ENCODE assay signal across 21 cellular contexts in genomic region chr6:1652842-1653241, GRCh38. TPM values are rescaled to one million over a fixed set of nuclear protein-coding genes. Genes with fewer than 3 reads are reported as not detected.
DNase-seq lines count a peak whose midpoint lies in the region; ATAC-seq and TF ChIP-seq lines count a peak whose summit lies in the region.
"Had no signal": no experiment of that assay in that cellular context is flagged by ENCODE, and none has a peak within 500 bp of the region (broad histone marks: within the 10 kb centered on the region; RNA-seq: fewer than 3 reads in every experiment).

No MANE protein-coding gene starts in this region.

- no peak for TF ChIP-seq RAD21 in IMR-90 (IDR thresholded peaks at IDR 0.05; ENCODE audit: low read length)

- H2AK5ac ChIP-seq in H9 (ENCODE audit: insufficient read length, low read length), result no peak overlapping the region
- H2AK5ac ChIP-seq in IMR-90 (ENCODE audit: low read depth, low read length), result peak overlapping the region; percentile 72; the same call in 1 of the 2 replicates
- no peak overlapping the region for H2AK5ac ChIP-seq in neuronal stem cell (ENCODE audit: low read depth, low read length)

- H4K20me1 ChIP-seq in H9 (ENCODE audit: control insufficient read depth, insufficient read depth, insufficient read length) (no peaks in the 10 kb centered on the region), IMR-90 (ENCODE audit: insufficient read depth, low read length) (no peaks in the 10 kb centered on the region)
- H4K20me1 ChIP-seq: BLaER1 had no signal

- H3K9ac ChIP-seq in H9 (ENCODE audit: extremely low read depth, insufficient read length, low read length), result no peak overlapping the region
- no peak overlapping the region for H3K9ac ChIP-seq in IMR-90 (ENCODE audit: low read depth, low read length)
- no peak overlapping the region for H3K9ac ChIP-seq in neuronal stem cell (ENCODE audit: low read depth, low read length, poor library complexity)
- H3K9ac ChIP-seq: BLaER1 had no signal

- no peak overlapping the region for H3K56ac ChIP-seq in H9 (ENCODE audit: insufficient read length, low read depth, low read length)
- H3K56ac ChIP-seq in IMR-90 (ENCODE audit: extremely low read depth, insufficient read depth, low read length), result no peak overlapping the region

- H3K4me3 ChIP-seq in IMR-90 (ENCODE audit: insufficient read depth, low read depth, low read length) (no peak overlapping the region), neuronal stem cell (ENCODE audit: low read length in 2 of 2) (peak overlapping the region in 1 of 2 donors; percentile 52)
- H3K4me3 ChIP-seq: BLaER1 had no signal

- in situ Hi-C loops in IMR-90 (cut with MboI; ENCODE audit: low sequenced_read_pairs), result no loop called here

- no peaks in the 10 kb centered on the region for H3K27me3 Mint-ChIP-seq in activated CD4-positive, alpha-beta T cell treated with anti-CD3 and anti-CD28 coated beads for 36 hours
- H3K27me3 Mint-ChIP-seq in H9 (ENCODE audit: low read depth), result no peaks in the 10 kb centered on the region
- H3K27me3 Mint-ChIP-seq: CD4-positive, CD25-positive, alpha-beta regulatory T cell; CD8-positive, alpha-beta memory T cell had no signal

- H2BK12ac ChIP-seq in H9 (ENCODE audit: insufficient read length, low read depth, low read length), result no peak overlapping the region
- peak overlapping the region; percentile 46 for H2BK12ac ChIP-seq in neuronal stem cell (ENCODE audit: low read length)

- H2BK20ac ChIP-seq in H9 (ENCODE audit: low read depth, low read length, poor library complexity, severe bottlenecking) (no peak overlapping the region), IMR-90 (ENCODE audit: low read depth, low read length) (no peak overlapping the region)

- no peaks in the 10 kb centered on the region for H3K36me3 ChIP-seq in IMR-90 (ENCODE audit: control insufficient read depth, insufficient read depth, low read length)
- H3K36me3 ChIP-seq in neuronal stem cell (replicated peaks in 1 of 2; ENCODE audit: control insufficient read depth in 2 of 2, insufficient read depth in 2 of 2, low read length in 2 of 2), result no peaks in the 10 kb centered on the region
- H3K36me3 ChIP-seq: BE2C, BLaER1 had no signal

- H3K9me3 Mint-ChIP-seq in activated CD4-positive, alpha-beta T cell treated with anti-CD3 and anti-CD28 coated beads for 36 hours (ENCODE audit: low read depth), result no peaks in the 10 kb centered on the region
- no peaks in the 10 kb centered on the region; a peak in 1 of 5 replicates for H3K9me3 Mint-ChIP-seq in H9
- H3K9me3 Mint-ChIP-seq: CD4-positive, alpha-beta memory T cell; CD4-positive, CD25-positive, alpha-beta regulatory T cell; CD8-positive, alpha-beta memory T cell had no signal

- POLR2A ChIA-PET in activated CD4-positive, alpha-beta T cell treated with anti-CD3 and anti-CD28 coated beads for 36 hours (lab: Charles Lee), result no interaction called here
- POLR2A ChIA-PET in IMR-90 (lab: Charles Lee; ENCODE audit: unreplicated experiment), result no interaction called here

- 0 out of 2 replicates have a peak, but pooled peaks cover 4% of the 10 kb centered on the region for H3K9me1 ChIP-seq in IMR-90 (ENCODE audit: insufficient read depth, low read length)

- no peak overlapping the region for H2BK15ac ChIP-seq in H9 (ENCODE audit: low read depth, low read length)
- H2BK15ac ChIP-seq in IMR-90 (ENCODE audit: low read depth, low read length), result no peak overlapping the region
- no peak overlapping the region for H2BK15ac ChIP-seq in neuronal stem cell (ENCODE audit: low read length)

- H3K4me1 ChIP-seq in H9 (ENCODE audit: insufficient read depth, low read length), result no peaks in the 10 kb centered on the region
- no peaks in the 10 kb centered on the region for H3K4me1 ChIP-seq in IMR-90 (ENCODE audit: control insufficient read depth, insufficient read depth, low read length)
- H3K4me1 ChIP-seq in neuronal stem cell (ENCODE audit: control insufficient read depth in 2 of 2, insufficient read depth in 1 of 2, low read depth in 1 of 2, low read length in 2 of 2), result peaks cover 6 to 8% of the 10 kb centered on the region in 2 donors

- H3K27me3 ChIP-seq in H9 (ENCODE audit: insufficient read depth, low read length) (0 out of 2 replicates have a peak, but pooled peaks cover 1% of the 10 kb centered on the region), IMR-90 (ENCODE audit: control insufficient read depth, insufficient read depth, low read length) (no peaks in the 10 kb centered on the region), neuronal stem cell (ENCODE audit: control insufficient read depth in 3 of 3, insufficient read depth in 3 of 3, low read depth in 1 of 3, low read length in 3 of 3) (no peaks in the 10 kb centered on the region)
- H3K27me3 ChIP-seq: BE2C, BLaER1 had no signal

- no peak overlapping the region for H2BK5ac ChIP-seq in H9 (ENCODE audit: insufficient read length, low read length)
- no peak overlapping the region for H2BK5ac ChIP-seq in IMR-90 (ENCODE audit: low read depth, low read length, poor library complexity, severe bottlenecking)
- H2BK5ac ChIP-seq in neuronal stem cell (ENCODE audit: low read length), result no peak overlapping the region

- H2AFZ ChIP-seq in H9 (ENCODE audit: low read length) (no peak overlapping the region), IMR-90 (replicated peaks; ENCODE audit: low read length, poor library complexity) (no peak overlapping the region), neuronal stem cell (ENCODE audit: low read length) (no peak overlapping the region)

- TF ChIP-seq CTCF in H9 (conservative IDR thresholded peaks at IDR 0.05), result no peak
- no peak for TF ChIP-seq CTCF in IMR-90 (conservative IDR thresholded peaks at IDR 0.05; ENCODE audit: low read depth, low read length)

- H3K18ac ChIP-seq in H9 (ENCODE audit: insufficient read length, low read depth, low read length), result no peak overlapping the region
- H3K18ac ChIP-seq in IMR-90 (ENCODE audit: low read depth, low read length), result no peak overlapping the region
- peak overlapping the region; percentile 75 for H3K18ac ChIP-seq in neuronal stem cell (ENCODE audit: low read length)

- H4K91ac ChIP-seq in H9 (ENCODE audit: insufficient read length, low read depth, low read length) (no peak overlapping the region), IMR-90 (ENCODE audit: insufficient read depth, low read depth, low read length) (no peak overlapping the region), neuronal stem cell (ENCODE audit: low read depth, low read length, poor library complexity) (peak overlapping the region; percentile 89)

- H3K4me1 Mint-ChIP-seq in activated CD4-positive, alpha-beta T cell treated with anti-CD3 and anti-CD28 coated beads for 36 hours, result no peaks in the 10 kb centered on the region
- H3K4me1 Mint-ChIP-seq in H9, result no peaks in the 10 kb centered on the region
- H3K4me1 Mint-ChIP-seq: CD4-positive, alpha-beta memory T cell; CD4-positive, CD25-positive, alpha-beta regulatory T cell; CD8-positive, alpha-beta memory T cell had no signal

- no peak overlapping the region for H4K5ac ChIP-seq in H9 (ENCODE audit: insufficient read length, low read depth, low read length)
- H4K5ac ChIP-seq in IMR-90 (ENCODE audit: low read depth, low read length), result no peak overlapping the region

- H2AK9ac ChIP-seq in IMR-90 (replicated peaks; ENCODE audit: low read depth, low read length, poor library complexity), result no peak overlapping the region

- no CpG with 5 or more reads among the region's 10 CpGs for WGBS in H9 (ENCODE audit: extremely low coverage, insufficient read length, low lambda C conversion rate)
- 72% methylated on average over 2 of the region's 10 CpGs; no CpG with 5 or more reads in 1 of the 2 experiments for WGBS in IMR-90 (ENCODE audit: extremely low coverage in 2 of 2, insufficient read length in 1 of 2), 2 experiments
- no CpG with 5 or more reads among the region's 10 CpGs for WGBS in neuronal stem cell (ENCODE audit: extremely low coverage in 2 of 2, insufficient read length in 2 of 2, insufficient replicate concordance in 1 of 2), 2 donors

- H3K4me2 ChIP-seq in H9 (ENCODE audit: insufficient read depth, insufficient read length, low read length), result no peak overlapping the region
- H3K4me2 ChIP-seq in IMR-90 (ENCODE audit: low read depth, low read length), result no peak overlapping the region
- H3K4me2 ChIP-seq in neuronal stem cell (ENCODE audit: insufficient read depth, low read length, poor library complexity, severe bottlenecking), result no peak overlapping the region
- H3K4me2 ChIP-seq: BLaER1 had no signal

- H2BK120ac ChIP-seq in H9 (ENCODE audit: low read depth, low read length, poor library complexity, severe bottlenecking) (no peak overlapping the region), IMR-90 (ENCODE audit: low read depth, low read length) (no peak overlapping the region), neuronal stem cell (ENCODE audit: low read depth, low read length) (no peak overlapping the region)

- peak overlapping the region; percentile 64; the same call in 1 of the 2 replicates for H3K14ac ChIP-seq in H9 (ENCODE audit: insufficient read depth, low read length)
- H3K14ac ChIP-seq in IMR-90 (replicated peaks; ENCODE audit: low read depth, low read length), result no peak overlapping the region
- peak overlapping the region; percentile 60 for H3K14ac ChIP-seq in neuronal stem cell (ENCODE audit: low read length)

- CTCF ChIA-PET in activated CD4-positive, alpha-beta T cell treated with anti-CD3 and anti-CD28 coated beads for 36 hours (lab: Charles Lee), result no interaction called here
- CTCF ChIA-PET in IMR-90 (lab: Yijun Ruan, JAX), result no interaction called here

- H3K79me1 ChIP-seq in H9 (ENCODE audit: insufficient read depth, low read depth, low read length, poor library complexity, severe bottlenecking) (no peaks in the 10 kb centered on the region), IMR-90 (ENCODE audit: low read depth in 1 of 2, low read length in 2 of 2) (no peaks in the 10 kb centered on the region), neuronal stem cell (ENCODE audit: low read depth, low read length) (no peaks in the 10 kb centered on the region)

- no peak overlapping the region for H3K23ac ChIP-seq in H9 (ENCODE audit: insufficient read length, low read depth, low read length)
- no peak overlapping the region for H3K23ac ChIP-seq in IMR-90 (ENCODE audit: low read depth, low read length)
- H3K23ac ChIP-seq in neuronal stem cell (ENCODE audit: low read depth, low read length, poor library complexity), result peak overlapping the region; percentile 83

- H4K8ac ChIP-seq in H9 (replicated peaks; ENCODE audit: insufficient read length, low read depth, low read length) (no peak overlapping the region), IMR-90 (ENCODE audit: low read depth in 2 of 2, low read length in 2 of 2) (no peak overlapping the region), neuronal stem cell (ENCODE audit: low read depth, low read length) (no peak overlapping the region)

- no peaks in the 10 kb centered on the region for H3K23me2 ChIP-seq in H9 (ENCODE audit: insufficient read length, low read depth, low read length, poor library complexity, severe bottlenecking)

- H3K4me3 Mint-ChIP-seq in activated CD4-positive, alpha-beta T cell treated with anti-CD3 and anti-CD28 coated beads for 36 hours, result no peak overlapping the region
- no peak overlapping the region; a peak in 1 of 5 replicates for H3K4me3 Mint-ChIP-seq in H9
- H3K4me3 Mint-ChIP-seq: CD14-positive monocyte; CD4-positive, alpha-beta memory T cell; CD8-positive, alpha-beta memory T cell had no signal

- H3T11ph ChIP-seq in H9 (ENCODE audit: low read length), result no peak overlapping the region

- dilution Hi-C loops in IMR-90 (cut with HindIII; ENCODE audit: low sequenced_read_pairs, unreplicated experiment), result no loop called here

- DNase-seq in activated CD4-positive, alpha-beta T cell treated with anti-CD3 and anti-CD28 coated beads for 36 hours, result peak; percentile 6
- no peak for DNase-seq in activated CD4-positive, alpha-beta T cell treated with anti-CD3 and anti-CD28 coated beads for 1 hour
- DNase-seq in H9 (no peak), IMR-90 (no peak), neuronal stem cell (ENCODE audit: low spot score) (no peak), NCI-H526 (lab: John Stamatoyannopoulos, UW) (no peak), HK-2 (ENCODE audit: unreplicated experiment) (no peak)
- DNase-seq: 8988T; ACHN; BE2C; C1 segment of cervical spinal cord; CD4-positive, alpha-beta memory T cell; CD4-positive, CD25-positive, alpha-beta regulatory T cell; CD8-positive, alpha-beta memory T cell; COR-L47; DMS 273 treated with DMSO at 0.1 percent for 48 hours; DMS153; DMS79 treated with DMSO at 0.1 percent for 48 hours; GF-D8 had no signal

- H3K4ac ChIP-seq in H9 (ENCODE audit: low read depth, low read length) (no peak overlapping the region), IMR-90 (ENCODE audit: low read depth, low read length) (no peak overlapping the region), neuronal stem cell (ENCODE audit: low read length) (no peak overlapping the region)

- intact Hi-C loops in activated CD4-positive, alpha-beta T cell treated with anti-CD3 and anti-CD28 coated beads for 36 hours (cut with DNase I, micrococcal nuclease), result no loop called here
- intact Hi-C loops in IMR-90 (cut with micrococcal nuclease), result no loop called here

- TF ChIP-seq POLR2A in IMR-90 (IDR thresholded peaks at IDR 0.05; ENCODE audit: low read depth, low read length), result no peak

- no TSS peak for BruUV-seq in IMR-90 (replicated peaks; lab: Mats Ljungman, UMichigan)

- no peaks in the 10 kb centered on the region for H3K9me3 ChIP-seq in H9 (ENCODE audit: control insufficient read depth, low read depth, low read length)
- no peaks in the 10 kb centered on the region for H3K9me3 ChIP-seq in IMR-90 (ENCODE audit: control insufficient read depth, insufficient read depth, low read length)
- H3K9me3 ChIP-seq in neuronal stem cell (replicated peaks in 1 of 2; ENCODE audit: control insufficient read depth in 2 of 2, insufficient read depth in 1 of 2, low read depth in 1 of 2, low read length in 2 of 2), result peaks cover 0 to 3% of the 10 kb centered on the region in 2 donors
- H3K9me3 ChIP-seq: BE2C, BLaER1 had no signal

- H3K36me3 Mint-ChIP-seq in activated CD4-positive, alpha-beta T cell treated with anti-CD3 and anti-CD28 coated beads for 36 hours (ENCODE audit: low read depth), result no peaks in the 10 kb centered on the region
- no peaks in the 10 kb centered on the region; a peak in 1 of 7 replicates for H3K36me3 Mint-ChIP-seq in H9 (ENCODE audit: insufficient read depth in 1 of 3, low read depth in 3 of 3)
- H3K36me3 Mint-ChIP-seq: CD4-positive, alpha-beta memory T cell; CD8-positive, alpha-beta memory T cell had no signal

- H3K27ac ChIP-seq in H9 (ENCODE audit: insufficient read length, low read depth, low read length), result no peak overlapping the region
- no peak overlapping the region for H3K27ac ChIP-seq in IMR-90 (ENCODE audit: insufficient read depth, low read length)
- H3K27ac ChIP-seq in neuronal stem cell (replicated peaks; ENCODE audit: low read length), result no peak overlapping the region
- H3K27ac ChIP-seq: BLaER1 had no signal

- no peaks in the 10 kb centered on the region for H3K79me2 ChIP-seq in H9 (ENCODE audit: insufficient read depth, low read length)

- ATAC-seq in activated CD4-positive, alpha-beta T cell treated with anti-CD3 and anti-CD28 coated beads for 36 hours, result no peak
- no peak for ATAC-seq in IMR-90 (ENCODE audit: low read depth)

- no peak overlapping the region for H3K27ac Mint-ChIP-seq in activated CD4-positive, alpha-beta T cell treated with anti-CD3 and anti-CD28 coated beads for 36 hours
- H3K27ac Mint-ChIP-seq in H9, result peak overlapping the region in 1 of 3 experiments; percentile 71; a peak in 1 of 7 replicates
- H3K27ac Mint-ChIP-seq: CD14-positive monocyte; CD4-positive, alpha-beta memory T cell; CD4-positive, CD25-positive, alpha-beta regulatory T cell; CD8-positive, alpha-beta memory T cell had no signal

RNA-seq across cellular contexts. Expression of gene FOXC1, which starts 43.1 kb away (rescaled TPM):
- total RNA-seq in activated CD4-positive, alpha-beta T cell treated with anti-CD3 and anti-CD28 coated beads for 36 hours, result under 1 TPM; 0.04 to 0.05 TPM
- total RNA-seq in H9 (2021) (0.04 TPM in 1 of 2 replicates, not detected in the other), IMR-90 (2012; rRNA removed) (1.3 and 1.9 TPM in 2 replicates)
- polyA plus RNA-seq in IMR-90 (2012; rRNA removed), result 4.0 and 4.7 TPM in 2 replicates
- polyA plus RNA-seq in IMR-90 (2012; cell fraction: cytosol; rRNA removed), result 3.4 and 6.3 TPM in 2 replicates
- polyA plus RNA-seq in IMR-90 (2012; cell fraction: nucleus; rRNA removed; ENCODE audit: low replicate concordance), result 6.5 and 7.2 TPM in 2 replicates
- 0.52 TPM for polyA plus RNA-seq in neuronal stem cell (2013, experiment 1 of 2)
- 0.53 TPM for polyA plus RNA-seq in neuronal stem cell (2013, experiment 2 of 2)
- total RNA-seq: CD4-positive, alpha-beta memory T cell; CD4-positive, CD25-positive, alpha-beta regulatory T cell; CD8-positive, alpha-beta memory T cell had no signal
- polyA plus RNA-seq: CD14-positive monocyte; CD4-positive, alpha-beta memory T cell; CD4-positive, CD25-positive, alpha-beta regulatory T cell; CD8-positive, alpha-beta memory T cell had no signal
